11 cellular contexts compared by ENCODE assay signal in genomic region chr5:10762776-10763500, GRCh38. TPM values are rescaled to one million over a fixed set of nuclear protein-coding genes. Genes with fewer than 3 reads are reported as not detected.
DNase-seq lines count a peak whose midpoint lies in the region; ATAC-seq and TF ChIP-seq lines count a peak whose summit lies in the region.
"Had no signal": no experiment of that assay in that cellular context is flagged by ENCODE, and none has a peak within 500 bp of the region (broad histone marks: within the 10 kb centered on the region; RNA-seq: fewer than 3 reads in every experiment).

No MANE protein-coding gene starts in this region.

- no peak overlapping the region for H3K27ac ChIP-seq in CD8-positive, alpha-beta T cell (ENCODE audit: low read depth, low read length)
- H3K27ac ChIP-seq in tibial nerve: peak overlapping the region in 2 of 4 donors; percentile 93 to 98

- no peaks in the 10 kb centered on the region for H3K36me3 ChIP-seq in CD8-positive, alpha-beta T cell (ENCODE audit: insufficient read depth, low read length)
- no peaks in the 10 kb centered on the region for H3K36me3 ChIP-seq in tibial nerve
- H3K36me3 ChIP-seq: cardiac muscle cell had no signal

- ATAC-seq in CD8-positive, alpha-beta T cell: no peak
- no peak for ATAC-seq in effector memory CD8-positive, alpha-beta T cell (replicated peaks)

- peak overlapping the region; percentile 93 for H3K4me3 Mint-ChIP-seq in CD8-positive, alpha-beta T cell
- peak overlapping the region; percentile 83 to 91 for H3K4me3 Mint-ChIP-seq in effector memory CD8-positive, alpha-beta T cell
- H3K4me3 Mint-ChIP-seq in osteocyte (ENCODE audit: unreplicated experiment): peak overlapping the region; percentile 43

- H3K9me3 ChIP-seq in CD8-positive, alpha-beta T cell (ENCODE audit: low read length): no peaks in the 10 kb centered on the region
- H3K9me3 ChIP-seq in tibial nerve: no peaks in the 10 kb centered on the region

- CTCF ChIA-PET in CD8-positive, alpha-beta T cell (lab: Charles Lee): no interaction called here

- H3K4me3 ChIP-seq in CD8-positive, alpha-beta T cell (ENCODE audit: low read depth, low read length): no peak overlapping the region
- no peak overlapping the region for H3K4me3 ChIP-seq in tibial nerve
- H3K4me3 ChIP-seq: cardiac muscle cell had no signal

- H3K4me1 ChIP-seq in CD8-positive, alpha-beta T cell (ENCODE audit: insufficient read depth, low read length): peaks cover 14% of the 10 kb centered on the region
- H3K4me1 ChIP-seq in tibial nerve: peaks cover 0 to 42% (median 10%) of the 10 kb centered on the region in 4 donors

- no peak for TF ChIP-seq EP300 in tibial nerve (IDR thresholded peaks at IDR 0.05)

- peaks cover 33% of the 10 kb centered on the region for H3K4me1 Mint-ChIP-seq in CD8-positive, alpha-beta T cell (ENCODE audit: low read depth)
- H3K4me1 Mint-ChIP-seq in effector memory CD8-positive, alpha-beta T cell (ENCODE audit: low read depth in 2 of 2): peaks cover 13 to 20% of the 10 kb centered on the region in 2 donors
- H3K4me1 Mint-ChIP-seq in osteocyte (ENCODE audit: unreplicated experiment): peaks cover 24% of the 10 kb centered on the region

- peak overlapping the region; percentile 56 for H3K27ac Mint-ChIP-seq in CD8-positive, alpha-beta T cell
- peak overlapping the region; percentile 3 to 82 for H3K27ac Mint-ChIP-seq in effector memory CD8-positive, alpha-beta T cell
- peak overlapping the region; percentile 90 for H3K27ac Mint-ChIP-seq in osteocyte (ENCODE audit: unreplicated experiment)

- no peak for TF ChIP-seq POLR2A in tibial nerve (IDR thresholded peaks at IDR 0.05)

- intact Hi-C loops in CD8-positive, alpha-beta T cell (cut with DNase I, micrococcal nuclease): loop anchor here in 1 of 2 experiments (5.0 kb wide), 1 partner anchor 136 kb away; no protein-coding TSS in a partner anchor

- H3K27me3 ChIP-seq in CD8-positive, alpha-beta T cell (ENCODE audit: insufficient read depth, low read length): no peaks in the 10 kb centered on the region
- no peaks in the 10 kb centered on the region for H3K27me3 ChIP-seq in tibial nerve
- H3K27me3 ChIP-seq: cardiac muscle cell had no signal

- H3K36me3 Mint-ChIP-seq in CD8-positive, alpha-beta T cell: no peaks in the 10 kb centered on the region
- H3K36me3 Mint-ChIP-seq in effector memory CD8-positive, alpha-beta T cell (ENCODE audit: insufficient read depth): peaks cover 31% of the 10 kb centered on the region
- H3K36me3 Mint-ChIP-seq in osteocyte (ENCODE audit: unreplicated experiment): no peaks in the 10 kb centered on the region

- 84 to 91% methylated on average over 10 of the region's 10 CpGs for WGBS in tibial nerve, 2 donors

- H3K9me3 Mint-ChIP-seq in CD8-positive, alpha-beta T cell: no peaks in the 10 kb centered on the region
- H3K9me3 Mint-ChIP-seq in effector memory CD8-positive, alpha-beta T cell: no peaks in the 10 kb centered on the region
- H3K9me3 Mint-ChIP-seq in osteocyte (ENCODE audit: unreplicated experiment): no peaks in the 10 kb centered on the region

- no peaks in the 10 kb centered on the region for H3K27me3 Mint-ChIP-seq in CD8-positive, alpha-beta T cell (ENCODE audit: low read depth)
- peaks cover 9 to 20% of the 10 kb centered on the region in 2 donors for H3K27me3 Mint-ChIP-seq in effector memory CD8-positive, alpha-beta T cell
- H3K27me3 Mint-ChIP-seq in osteocyte (ENCODE audit: unreplicated experiment): no peaks in the 10 kb centered on the region

- TF ChIP-seq CTCF in CD8-positive, alpha-beta T cell (IDR thresholded peaks at IDR 0.05): no peak
- TF ChIP-seq CTCF in osteocyte (IDR thresholded peaks at IDR 0.05) (no peak), tibial nerve (IDR thresholded peaks at IDR 0.05) (no peak)

- POLR2A ChIA-PET in CD8-positive, alpha-beta T cell (lab: Charles Lee): no interaction called here

- DNase-seq in CD8-positive, alpha-beta T cell: no peak
- DNase-seq in NCI-H446 treated with DMSO at 0.1 percent for 48 hours (lab: John Stamatoyannopoulos, UW) (peak; percentile 29), osteocyte (ENCODE audit: extremely low spot score, unreplicated experiment) (no peak), SHP77 (lab: John Stamatoyannopoulos, UW) (no peak), middle frontal gyrus (ENCODE audit: extremely low spot score, low spot score) (no peak), tibial nerve (ENCODE audit: low spot score in 2 of 2) (no peak), HuH-7.5 (ENCODE audit: low spot score) (no peak)
- no peak for DNase-seq in effector memory CD8-positive, alpha-beta T cell
- DNase-seq: occipital lobe, OCI-M1 had no signal

RNA-seq across cellular contexts. Expression of gene DAP, which starts 1.9 kb away (rescaled TPM):
- total RNA-seq in CD8-positive, alpha-beta T cell: 10 to 100 TPM; 30.0 to 35.0 TPM
- 168 and 173 TPM in 2 replicates for total RNA-seq in osteocyte
- 10 to 100 TPM; 43.0 to 77.7 (median 50.0) TPM for total RNA-seq in tibial nerve

Comparison
In these comparisons a context has a peak if more than half of its experiments do, and no peak if none do; other contexts are left out.
1. H3K4me3 Mint-ChIP-seq: peak in every context shown above with its lines; median percentile 93 in CD8-positive, alpha-beta T cell; 87 in effector memory CD8-positive, alpha-beta T cell; 43 in osteocyte.